Comparison of ENCODE assay signal across 17 cellular contexts in the genomic region with DNA sequence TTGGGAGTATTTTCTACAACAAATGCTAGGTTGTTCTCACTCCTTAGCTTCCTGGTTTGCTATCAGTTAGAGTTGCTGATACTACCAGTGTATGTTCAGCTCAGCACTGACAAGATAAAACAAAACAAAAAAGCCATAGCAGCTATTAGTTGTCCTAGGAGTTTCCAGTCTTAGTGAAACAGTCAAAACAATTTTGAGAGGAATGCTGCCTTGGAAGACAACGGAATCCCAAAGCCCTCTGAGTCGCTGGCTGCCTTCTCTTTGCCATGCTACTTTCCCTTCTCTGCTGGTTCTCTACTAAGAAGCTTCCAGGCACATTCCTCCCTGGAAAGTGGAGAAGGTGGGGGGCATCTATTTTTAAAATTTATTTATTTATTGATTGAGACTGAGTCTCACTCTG.
"Had no signal": no experiment of that assay in that cellular context is flagged by ENCODE, and none has a peak within 500 bp of the region (broad histone marks: within the 10 kb centered on the region; RNA-seq: fewer than 3 reads in every experiment).

No MANE protein-coding gene starts in this region.

- H3K27me3 ChIP-seq: adrenal gland, sigmoid colon had no signal

- H3K36me3 ChIP-seq: adrenal gland, sigmoid colon had no signal

- H3K27ac ChIP-seq: psoas muscle had no signal

- ATAC-seq: psoas muscle had no signal

- H3K4me3 ChIP-seq: adrenal gland, psoas muscle, sigmoid colon had no signal

- FAIRE-seq: TTC549 had no signal

- DNase-seq: activated B cell treated with CpG ODN at 0.5 μM for 24 hours; activated CD4-positive, alpha-beta T cell treated with anti-CD3 and anti-CD28 coated beads, Interleukin-2, amount 10 ng/mL, durations not matched to agents 24 days and 14 days; activated naive CD4-positive, alpha-beta T cell treated with anti-CD3 and anti-CD28 coated beads, Interleukin-2, amount 10 ng/mL, durations not matched to agents 7 days and 5 days; activated T-cell treated with anti-CD3 and anti-CD28 coated beads for 4 hours; adrenal gland; caudate nucleus; cortex of kidney; effector memory CD4-positive, alpha-beta T cell; glutamatergic neuron; mammary epithelial cell; nephron progenitor cell; psoas muscle; sigmoid colon; stimulated activated CD4-positive, alpha-beta T cell treated with anti-CD3 and anti-CD28 coated beads, Interleukin-2, amount 100 ng/mL, for 48 hours; stimulated activated naive CD4-positive, alpha-beta T cell treated with Interleukin-2 at 50 U/mL for 16 hours; T-helper 2 cell had no signal

- H3K9me3 ChIP-seq: adrenal gland, psoas muscle, sigmoid colon had no signal
